ENCODE assay signal across 8 cellular contexts in the genomic region with DNA sequence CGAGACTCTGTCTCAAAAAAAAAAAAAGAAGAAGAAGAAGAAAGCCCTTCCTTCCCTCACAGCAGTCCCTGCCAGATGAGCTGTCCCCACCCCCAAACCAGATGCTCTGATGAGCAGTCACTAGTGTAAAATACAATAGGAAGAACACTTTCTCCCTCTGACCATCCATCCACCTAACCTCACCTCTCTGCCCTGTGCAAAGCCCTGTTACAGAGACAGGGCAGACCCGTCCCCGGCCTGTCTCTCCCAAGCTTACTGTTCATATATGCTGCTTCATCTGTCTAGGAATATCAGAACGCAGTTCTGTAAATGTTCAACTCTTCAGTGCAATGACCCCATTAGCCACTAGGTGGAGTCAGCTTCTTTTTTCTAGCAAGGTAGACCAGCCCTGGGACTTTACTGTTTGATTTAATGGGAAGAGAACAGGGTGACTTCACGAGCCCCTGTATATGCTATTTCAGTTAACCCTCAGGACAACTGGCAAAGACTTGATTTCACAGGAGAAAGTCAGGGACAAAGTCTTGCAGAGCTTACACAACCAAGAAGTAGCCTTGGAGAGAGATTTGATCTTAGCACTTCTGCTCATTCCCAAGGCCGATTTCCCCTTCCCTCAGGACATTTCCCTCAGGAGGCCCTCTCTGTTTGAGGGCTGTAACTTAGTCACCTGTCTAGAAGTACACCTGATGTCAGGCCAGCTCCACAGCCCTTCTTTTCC. TPM values are rescaled to one million over a fixed set of nuclear protein-coding genes. Genes with fewer than 3 reads are reported as not detected.
DNase-seq lines count a peak whose midpoint lies in the region; ATAC-seq, FAIRE-seq and TF ChIP-seq lines count a peak whose summit lies in the region.

No MANE protein-coding gene starts in this region.

- CTCF ChIA-PET in GM10248 (lab: Yijun Ruan, JAX): interaction anchor here (0.6 to 10.3 kb wide), 47 partner anchors 7 to 704 kb away, joined by 3 to 112 read pairs (median 4); a partner anchor contains a TSS

- peak; percentile 88 for TF ChIP-seq CTCF in GM10248 (IDR thresholded peaks at IDR 0.05; ENCODE audit: control extremely low read depth, extremely low read depth, low read depth, missing control alignments)
- peak; percentile 61 for TF ChIP-seq CTCF in WERI-Rb-1 (IDR thresholded peaks at IDR 0.05; ENCODE audit: low read depth, low read length)
- TF ChIP-seq CTCF in bronchial epithelial cell (IDR thresholded peaks at IDR 0.05; ENCODE audit: insufficient read depth, low read length, severe bottlenecking): peak; percentile 81
- TF ChIP-seq CTCF in kidney epithelial cell (IDR thresholded peaks at IDR 0.05; ENCODE audit: insufficient read depth, low read length, poor library complexity, severe bottlenecking): peak; percentile 88

- DNase-seq in GM10248 (ENCODE audit: extremely low spot score): peak; percentile 75
- DNase-seq in NCI-H2196 treated with DMSO at 0.1 percent for 48 hours (lab: John Stamatoyannopoulos, UW; ENCODE audit: unreplicated experiment): peak; percentile 48
- peak; percentile 74 for DNase-seq in WERI-Rb-1
- peak; percentile 74 for DNase-seq in bronchial epithelial cell (ENCODE audit: low read depth)
- DNase-seq in kidney epithelial cell (ENCODE audit: low read depth): peak; percentile 56
- peak; percentile 65 for DNase-seq in stimulated activated CD4-positive, alpha-beta T cell treated with anti-CD3 and anti-CD28 coated beads, Interleukin-2, amount 100 ng/mL, for 4 hours (ENCODE audit: low read depth)

- POLR2A ChIA-PET in GM10248 (lab: Yijun Ruan, JAX): no interaction called here

- peak; percentile 64 for ATAC-seq in HG02885 (IDR thresholded peaks at IDR 0.05; ENCODE audit: poor library complexity, unreplicated experiment)
- no peak for ATAC-seq in HG03460 (IDR thresholded peaks at IDR 0.05; ENCODE audit: unreplicated experiment)

- H3K36me3 ChIP-seq in WERI-Rb-1 (no peaks in the 10 kb centered on the region), bronchial epithelial cell (ENCODE audit: control insufficient read depth, insufficient read depth, low read length) (no peaks in the 10 kb centered on the region), kidney epithelial cell (ENCODE audit: control insufficient read depth, insufficient read depth, low read length) (no peaks in the 10 kb centered on the region)

- H3K4me3 ChIP-seq in WERI-Rb-1 (ENCODE audit: low read depth, low read length) (no peak overlapping the region), bronchial epithelial cell (ENCODE audit: low read depth, low read length) (no peak overlapping the region), kidney epithelial cell (ENCODE audit: low read depth, low read length) (no peak overlapping the region)

- H3K27me3 ChIP-seq in WERI-Rb-1 (ENCODE audit: insufficient read depth, low read depth, severe bottlenecking): no peaks in the 10 kb centered on the region
- no peaks in the 10 kb centered on the region for H3K27me3 ChIP-seq in bronchial epithelial cell (ENCODE audit: control insufficient read depth, insufficient read depth, low read length)
- no peaks in the 10 kb centered on the region for H3K27me3 ChIP-seq in kidney epithelial cell (ENCODE audit: control insufficient read depth, insufficient read depth, low read length)

- no peak overlapping the region for H3K27ac ChIP-seq in WERI-Rb-1

- H3K9me3 ChIP-seq in WERI-Rb-1 (ENCODE audit: severe bottlenecking): no peaks in the 10 kb centered on the region

- no peak for FAIRE-seq in bronchial epithelial cell (lab: Jason Lieb, UNC)

RNA-seq across cellular contexts. Expression of a gene that starts 14.9 kb away (rescaled TPM):
- total RNA-seq in bronchial epithelial cell (0.79 and 1.5 TPM in 2 replicates), kidney epithelial cell (16.4 and 34.5 TPM in 2 replicates)

RNA-seq across cellular contexts. Expression of a gene that starts 49.3 kb away (rescaled TPM):
- total RNA-seq in bronchial epithelial cell: 7.1 and 9.1 TPM in 2 replicates
- total RNA-seq in kidney epithelial cell: 13.1 and 15.5 TPM in 2 replicates
